In genomic region chr5:109694451-109694891, GRCh38 we compare ENCODE assay signal across 12 cellular contexts. TPM values are rescaled to one million over a fixed set of nuclear protein-coding genes. Genes with fewer than 3 reads are reported as not detected.
A peak's percentile ranks its signal among the peaks of the same experiment; 100 is the strongest.
DNase-seq lines count a peak whose midpoint lies in the region; ATAC-seq and TF ChIP-seq lines count a peak whose summit lies in the region.
"Had no signal": no experiment of that assay in that cellular context is flagged by ENCODE, and none has a peak within 500 bp of the region (broad histone marks: within the 10 kb centered on the region; RNA-seq: fewer than 3 reads in every experiment).

No MANE protein-coding gene starts in this region.

- 89% methylated on average over 1 of the region's 1 CpG for WGBS in HUES64

- peaks cover 59 to 83% (median 67%) of the 10 kb centered on the region in 4 donors for H3K4me1 Mint-ChIP-seq in CD4-positive, CD25-positive, alpha-beta regulatory T cell
- peaks cover 69% of the 10 kb centered on the region for H3K4me1 Mint-ChIP-seq in brain
- H3K4me1 Mint-ChIP-seq in natural killer cell treated with Interleukin-12 subunit alpha and Interleukin-12 subunit beta and Interleukin-15 and Interleukin-18, amount 100 ng/mL, for 72 hours (ENCODE audit: low read depth in 2 of 2): peaks cover 72 to 77% of the 10 kb centered on the region in 2 donors

- peak overlapping the region; percentile 90 to 96 (median 90) for H3K4me3 Mint-ChIP-seq in CD4-positive, CD25-positive, alpha-beta regulatory T cell
- peak overlapping the region in 3 of 5 experiments; percentile 10 to 97 (median 94) for H3K4me3 Mint-ChIP-seq in brain
- peak overlapping the region; percentile 75 for H3K4me3 Mint-ChIP-seq in natural killer cell treated with Interleukin-12 subunit alpha and Interleukin-12 subunit beta and Interleukin-15 and Interleukin-18, amount 100 ng/mL, for 72 hours

- H3K27ac ChIP-seq in CD4-positive, CD25-positive, alpha-beta regulatory T cell (ENCODE audit: insufficient read depth, low read length, poor library complexity, severe bottlenecking): peak overlapping the region; percentile 66
- H3K27ac ChIP-seq in HUES64 (ENCODE audit: low read depth, low read length): no peak overlapping the region; the same call in 1 of the 2 replicates
- H3K27ac ChIP-seq: WERI-Rb-1 had no signal

- H3K27me3 Mint-ChIP-seq in CD4-positive, CD25-positive, alpha-beta regulatory T cell: no peaks in the 10 kb centered on the region
- H3K27me3 Mint-ChIP-seq in brain: no peaks in the 10 kb centered on the region
- no peaks in the 10 kb centered on the region for H3K27me3 Mint-ChIP-seq in natural killer cell treated with Interleukin-12 subunit alpha and Interleukin-12 subunit beta and Interleukin-15 and Interleukin-18, amount 100 ng/mL, for 72 hours

- peaks cover 7% of the 10 kb centered on the region for H3K36me3 Mint-ChIP-seq in CD4-positive, CD25-positive, alpha-beta regulatory T cell
- H3K36me3 Mint-ChIP-seq in brain: peaks cover 26% of the 10 kb centered on the region
- H3K36me3 Mint-ChIP-seq in natural killer cell treated with Interleukin-12 subunit alpha and Interleukin-12 subunit beta and Interleukin-15 and Interleukin-18, amount 100 ng/mL, for 72 hours: peaks cover 5% of the 10 kb centered on the region

- no peak for DNase-seq in CD4-positive, CD25-positive, alpha-beta regulatory T cell
- no peak for DNase-seq in natural killer cell treated with Interleukin-12 subunit alpha and Interleukin-12 subunit beta and Interleukin-15 and Interleukin-18, amount 100 ng/mL, for 72 hours (ENCODE audit: low spot score)
- DNase-seq in SKM-1 treated with dmso at 0.1 percent for 144 hours (lab: John Stamatoyannopoulos, UW; ENCODE audit: unreplicated experiment): no peak
- DNase-seq in nucleus accumbens (lab: John Stamatoyannopoulos, UW): no peak
- no peak for DNase-seq in NCI-H1092 (lab: John Stamatoyannopoulos, UW)
- no peak for DNase-seq in activated CD8-positive, alpha-beta memory T cell treated with anti-CD3 and anti-CD28 coated beads, Interleukin-2, amount 50 U/mL, for 48 hours
- DNase-seq: DMS 273 treated with DMSO at 0.1 percent for 48 hours, testis, WERI-Rb-1 had no signal

- no peaks in the 10 kb centered on the region for H3K9me3 ChIP-seq in CD4-positive, CD25-positive, alpha-beta regulatory T cell (ENCODE audit: control insufficient read depth in 2 of 2, low read length in 2 of 2)
- H3K9me3 ChIP-seq in HUES64 (ENCODE audit: insufficient read depth, low read depth, low read length): no peaks in the 10 kb centered on the region
- H3K9me3 ChIP-seq: testis had no signal

- peak overlapping the region; percentile 61 for H3K4me3 ChIP-seq in CD4-positive, CD25-positive, alpha-beta regulatory T cell (ENCODE audit: low read depth, low read length)
- H3K4me3 ChIP-seq in HUES64 (ENCODE audit: low read length): 0 out of 2 replicates have a peak overlapping the region, but pooled peaks have one; percentile 2
- H3K4me3 ChIP-seq: skin epidermis, testis had no signal

- no peaks in the 10 kb centered on the region for H3K9me3 Mint-ChIP-seq in CD4-positive, CD25-positive, alpha-beta regulatory T cell
- peaks cover 0 to 3% (median 0%) of the 10 kb centered on the region in 5 experiments for H3K9me3 Mint-ChIP-seq in brain
- no peaks in the 10 kb centered on the region for H3K9me3 Mint-ChIP-seq in natural killer cell treated with Interleukin-12 subunit alpha and Interleukin-12 subunit beta and Interleukin-15 and Interleukin-18, amount 100 ng/mL, for 72 hours

- H3K27me3 ChIP-seq in CD4-positive, CD25-positive, alpha-beta regulatory T cell (ENCODE audit: control insufficient read depth, insufficient read depth, low read length): no peaks in the 10 kb centered on the region
- no peaks in the 10 kb centered on the region for H3K27me3 ChIP-seq in HUES64 (ENCODE audit: insufficient read depth, low read length)
- H3K27me3 ChIP-seq: testis had no signal

- peak overlapping the region; percentile 70 to 90 (median 82) for H3K27ac Mint-ChIP-seq in CD4-positive, CD25-positive, alpha-beta regulatory T cell
- peak overlapping the region in 1 of 5 experiments; percentile 96 for H3K27ac Mint-ChIP-seq in brain
- H3K27ac Mint-ChIP-seq in natural killer cell treated with Interleukin-12 subunit alpha and Interleukin-12 subunit beta and Interleukin-15 and Interleukin-18, amount 100 ng/mL, for 72 hours: peak overlapping the region; percentile 85 to 95

- no peak for ATAC-seq in CD4-positive, CD25-positive, alpha-beta regulatory T cell (ENCODE audit: low read depth in 2 of 2)
- no peak for ATAC-seq in natural killer cell treated with Interleukin-12 subunit alpha and Interleukin-12 subunit beta and Interleukin-15 and Interleukin-18, amount 100 ng/mL, for 72 hours

- H3K4me1 ChIP-seq in CD4-positive, CD25-positive, alpha-beta regulatory T cell (ENCODE audit: control insufficient read depth, insufficient read depth, low read length, poor library complexity, severe bottlenecking): peaks cover 63% of the 10 kb centered on the region
- peaks cover 63% of the 10 kb centered on the region for H3K4me1 ChIP-seq in HUES64 (ENCODE audit: insufficient read depth, low read length)

- H3K36me3 ChIP-seq in CD4-positive, CD25-positive, alpha-beta regulatory T cell (ENCODE audit: control insufficient read depth, insufficient read depth, low read length): no peaks in the 10 kb centered on the region
- H3K36me3 ChIP-seq in HUES64 (ENCODE audit: insufficient read depth, low read length): peaks cover 9% of the 10 kb centered on the region
- H3K36me3 ChIP-seq: WERI-Rb-1 had no signal

- TF ChIP-seq CTCF in brain (conservative IDR thresholded peaks at IDR 0.05): no peak

- H3K9ac ChIP-seq in HUES64 (ENCODE audit: low read depth, low read length): no peak overlapping the region

RNA-seq across cellular contexts. Expression of gene MAN2A1, which starts 4.7 kb away (rescaled TPM):
- total RNA-seq in CD4-positive, CD25-positive, alpha-beta regulatory T cell: 71.5 TPM
- polyA plus RNA-seq in CD4-positive, CD25-positive, alpha-beta regulatory T cell: 10 to 100 TPM; 20.7 to 26.5 (median 21.2) TPM
- 44.5 TPM for polyA plus RNA-seq in HUES64 (2013, experiment 1 of 2)
- polyA plus RNA-seq in HUES64 (2013, experiment 2 of 2): 49.3 TPM
- 4.8 TPM for polyA plus RNA-seq in brain (ENCODE audit: insufficient read depth, low read depth, low replicate concordance)
- 10 to 100 TPM; 37.9 to 38.7 TPM for total RNA-seq in natural killer cell treated with Interleukin-12 subunit alpha and Interleukin-12 subunit beta and Interleukin-15 and Interleukin-18, amount 100 ng/mL, for 72 hours
